In the genomic region with DNA sequence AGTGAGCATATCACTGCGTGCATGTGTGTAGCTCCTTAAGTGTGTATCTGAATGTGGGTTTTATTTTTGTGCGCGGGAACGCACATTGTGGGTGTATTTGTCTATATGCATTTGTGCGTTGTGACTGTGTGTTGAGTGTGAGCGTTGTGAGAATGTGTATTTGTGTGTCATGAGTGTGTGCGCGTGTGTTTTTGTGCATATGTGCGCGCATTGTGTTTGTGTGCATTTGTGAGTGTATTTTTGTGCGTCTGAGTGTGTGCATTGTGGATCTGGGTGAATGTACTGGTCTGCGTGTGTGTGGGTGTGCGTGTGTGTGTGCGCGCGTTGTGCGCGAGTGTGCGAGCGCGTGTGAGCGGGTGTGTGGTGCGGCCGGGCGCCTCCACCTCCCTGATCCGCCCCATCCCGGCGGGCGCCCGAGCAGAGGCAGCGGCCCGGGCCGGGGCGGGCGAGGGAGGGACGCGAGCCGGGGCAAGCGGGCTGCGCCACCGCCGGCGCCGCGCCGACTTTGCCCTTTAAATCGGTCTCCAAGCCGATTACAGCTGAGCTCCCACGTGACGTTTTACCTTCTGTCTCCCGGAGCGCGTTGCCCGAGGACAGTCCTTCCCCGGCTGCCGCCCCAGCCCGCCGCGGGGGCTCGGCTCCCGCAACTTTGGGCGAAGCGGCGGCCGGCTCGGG, we compare ENCODE assay signal across 8 cellular contexts. TPM values are rescaled to one million over a fixed set of nuclear protein-coding genes. Genes with fewer than 3 reads are reported as not detected.
A peak's percentile ranks its signal among the peaks of the same experiment; 100 is the strongest.
DNase-seq lines count a peak whose midpoint lies in the region; ATAC-seq lines count a peak whose summit lies in the region.

A gene with protein sequence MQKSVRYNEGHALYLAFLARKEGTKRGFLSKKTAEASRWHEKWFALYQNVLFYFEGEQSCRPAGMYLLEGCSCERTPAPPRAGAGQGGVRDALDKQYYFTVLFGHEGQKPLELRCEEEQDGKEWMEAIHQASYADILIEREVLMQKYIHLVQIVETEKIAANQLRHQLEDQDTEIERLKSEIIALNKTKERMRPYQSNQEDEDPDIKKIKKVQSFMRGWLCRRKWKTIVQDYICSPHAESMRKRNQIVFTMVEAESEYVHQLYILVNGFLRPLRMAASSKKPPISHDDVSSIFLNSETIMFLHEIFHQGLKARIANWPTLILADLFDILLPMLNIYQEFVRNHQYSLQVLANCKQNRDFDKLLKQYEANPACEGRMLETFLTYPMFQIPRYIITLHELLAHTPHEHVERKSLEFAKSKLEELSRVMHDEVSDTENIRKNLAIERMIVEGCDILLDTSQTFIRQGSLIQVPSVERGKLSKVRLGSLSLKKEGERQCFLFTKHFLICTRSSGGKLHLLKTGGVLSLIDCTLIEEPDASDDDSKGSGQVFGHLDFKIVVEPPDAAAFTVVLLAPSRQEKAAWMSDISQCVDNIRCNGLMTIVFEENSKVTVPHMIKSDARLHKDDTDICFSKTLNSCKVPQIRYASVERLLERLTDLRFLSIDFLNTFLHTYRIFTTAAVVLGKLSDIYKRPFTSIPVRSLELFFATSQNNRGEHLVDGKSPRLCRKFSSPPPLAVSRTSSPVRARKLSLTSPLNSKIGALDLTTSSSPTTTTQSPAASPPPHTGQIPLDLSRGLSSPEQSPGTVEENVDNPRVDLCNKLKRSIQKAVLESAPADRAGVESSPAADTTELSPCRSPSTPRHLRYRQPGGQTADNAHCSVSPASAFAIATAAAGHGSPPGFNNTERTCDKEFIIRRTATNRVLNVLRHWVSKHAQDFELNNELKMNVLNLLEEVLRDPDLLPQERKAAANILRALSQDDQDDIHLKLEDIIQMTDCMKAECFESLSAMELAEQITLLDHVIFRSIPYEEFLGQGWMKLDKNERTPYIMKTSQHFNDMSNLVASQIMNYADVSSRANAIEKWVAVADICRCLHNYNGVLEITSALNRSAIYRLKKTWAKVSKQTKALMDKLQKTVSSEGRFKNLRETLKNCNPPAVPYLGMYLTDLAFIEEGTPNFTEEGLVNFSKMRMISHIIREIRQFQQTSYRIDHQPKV (N-terminal part only) (plus strand): TSS at position 596 of the 675 bp plus-strand sequence. CDS start 376 bp downstream, outside the sequence.

- CTCF ChIA-PET in T-cell (lab: Charles Lee) = interaction anchor here in 1 of 2 donors (0.9 kb wide), 1 partner anchor 46 kb away, joined by 4 read pairs; no protein-coding TSS in a partner anchor

- peak within 1 kb of the TSS; percentile 85 to 89 (median 88) for H3K4me3 Mint-ChIP-seq in T-cell

- H3K4me1 Mint-ChIP-seq in T-cell = peaks cover 51 to 57% (median 54%) of the 10 kb centered on the region in 3 donors

- peaks cover 0 to 5% of the 10 kb centered on the region in 2 donors for H3K27me3 Mint-ChIP-seq in T-cell

- POLR2A ChIA-PET in T-cell (lab: Charles Lee) = no interaction called here

- H3K9me3 Mint-ChIP-seq in T-cell = no peaks in the 10 kb centered on the region

- H3K36me3 Mint-ChIP-seq in T-cell = no peaks in the 10 kb centered on the region

- peak; percentile 22 to 59 (median 54) for ATAC-seq in T-cell (replicated peaks in 1 of 4)

- peak within 1 kb of the TSS; percentile 88 to 93 for H3K27ac Mint-ChIP-seq in T-cell

- peak; percentile 18 for DNase-seq in EH (ENCODE audit: low read depth)
- DNase-seq in T-cell = peak in 30 of 34 experiments; percentile 10 to 58 (median 34)
- peak; percentile 31 for DNase-seq in amniotic stem cell (lab: John Stamatoyannopoulos, UW)
- peak; percentile 43 for DNase-seq in hepatic stellate cell (ENCODE audit: low spot score)
- DNase-seq in renal cortical epithelial cell (ENCODE audit: low read depth) = peak; percentile 31
- no peak for DNase-seq in middle frontal gyrus (ENCODE audit: extremely low spot score, low spot score)
- DNase-seq in NCI-H2029 treated with DMSO at 0.1 percent for 48 hours (lab: John Stamatoyannopoulos, UW) = no peak
- no peak for DNase-seq in NCI-H1048 (lab: John Stamatoyannopoulos, UW)

RNA-seq across cellular contexts. Expression of the gene that starts here (rescaled TPM):
- total RNA-seq in T-cell = 10 to 100 TPM; 25.2 to 53.0 (median 27.0) TPM
- total RNA-seq in renal cortical epithelial cell = 10.6 and 34.2 TPM in 2 replicates

Comparison
In these comparisons a context has a peak if more than half of its experiments do, and no peak if none do; other contexts are left out.
1. DNase-seq: peak in EH (single experiment), T-cell (30 of 34), amniotic stem cell (single experiment), hepatic stellate cell (single experiment) and renal cortical epithelial cell (single experiment); none in middle frontal gyrus (single experiment), NCI-H2029 treated with DMSO at 0.1 percent for 48 hours (single experiment) and NCI-H1048 (single experiment).